ENCODE assay signal across 26 cellular contexts in genomic region chr2:222668755-222669154, GRCh38. TPM values are rescaled to one million over a fixed set of nuclear protein-coding genes. Genes with fewer than 3 reads are reported as not detected.
"Had no signal": no experiment of that assay in that cellular context is flagged by ENCODE, and none has a peak within 500 bp of the region (broad histone marks: within the 10 kb centered on the region; RNA-seq: fewer than 3 reads in every experiment).

No MANE protein-coding gene starts in this region.

- DNase-seq: Karpas-422, KG1, MG63, NCI-H1092, NCI-H1105 treated with DMSO at 0.1 percent for 48 hours, NCI-H1417 treated with DMSO at 0.1 percent for 48 hours, NCI-H146, NCI-H1694 treated with DMSO at 0.1 percent for 48 hours, NCI-H1930, NCI-H2081, NCI-H2107, NCI-H2171, NCI-H226, NCI-H446, NCI-H510A, NCI-H524 treated with DMSO at 0.1 percent for 48 hours, NCI-H69, NCI-H774, SHP77, SK-N-SH, SW 1271 had no signal

- H3K9me3 ChIP-seq: MG63, SK-N-SH had no signal

- H3K36me3 ChIP-seq: MG63 had no signal

- H3K27ac ChIP-seq: RWPE1 had no signal

- H3K4me3 ChIP-seq: MG63 had no signal

- H3K4me2 ChIP-seq: SK-N-SH had no signal

- ATAC-seq: Panc1 had no signal

- H3K9ac ChIP-seq: SK-N-SH had no signal

RNA-seq across cellular contexts. Expression of gene MOGAT1, which starts 2.7 kb away (rescaled TPM):
- total RNA-seq: OCI-LY7, PC-3, SK-MEL-5 had no signal
- polyA plus RNA-seq: SK-N-SH had no signal
